Comparison of ENCODE assay signal across 11 cellular contexts in the genomic region with DNA sequence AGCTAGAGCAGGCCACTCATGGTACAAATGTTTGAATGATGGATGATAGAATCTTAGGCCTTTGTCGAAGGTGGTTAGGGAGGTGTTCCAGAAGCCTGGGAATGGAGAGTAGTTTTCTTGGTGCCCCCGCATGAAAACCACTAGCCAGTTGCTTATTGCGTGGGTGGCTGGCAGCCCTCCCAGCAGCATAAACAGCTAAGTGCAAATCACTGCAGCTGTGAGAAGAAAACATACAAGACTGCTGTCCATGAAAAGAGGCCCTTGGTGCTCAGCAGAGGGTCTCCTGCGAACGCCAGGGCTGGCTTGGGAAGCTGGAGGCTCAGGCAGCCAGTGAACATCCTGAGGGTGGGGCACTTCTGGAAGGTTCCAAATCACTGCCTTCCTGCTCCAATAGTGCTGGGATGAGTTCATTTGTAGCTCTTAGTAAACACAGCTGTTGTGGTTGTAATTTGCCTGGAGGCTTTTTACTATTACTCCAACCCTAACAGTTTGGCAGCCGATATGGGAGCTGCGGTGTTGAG.
DNase-seq lines count a peak whose midpoint lies in the region; ATAC-seq and TF ChIP-seq lines count a peak whose summit lies in the region.
"Had no signal": no experiment of that assay in that cellular context is flagged by ENCODE, and none has a peak within 500 bp of the region (broad histone marks: within the 10 kb centered on the region; RNA-seq: fewer than 3 reads in every experiment).

No MANE protein-coding gene starts in this region.

- H3K4me1 ChIP-seq in breast epithelium = peaks cover 4 to 10% of the 10 kb centered on the region in 2 donors

- intact Hi-C loops in breast epithelium (cut with DNase I; ENCODE audit: low total_unique reads) = no loop called here

- H3K27ac ChIP-seq in breast epithelium = peak overlapping the region; percentile 10 to 60
- H3K27ac ChIP-seq in layer of hippocampus (ENCODE audit: low read depth, low read length) = peak overlapping the region; percentile 60
- H3K27ac ChIP-seq: adrenal gland, VCaP had no signal

- H3K9me3 ChIP-seq in breast epithelium = no peaks in the 10 kb centered on the region
- H3K9me3 ChIP-seq: adrenal gland had no signal

- no peak overlapping the region for H3K4me3 ChIP-seq in breast epithelium
- H3K4me3 ChIP-seq: adrenal gland had no signal

- H3K27me3 ChIP-seq in breast epithelium (no peaks in the 10 kb centered on the region), layer of hippocampus (ENCODE audit: control insufficient read depth, insufficient read depth, low read length) (no peaks in the 10 kb centered on the region)
- H3K27me3 ChIP-seq: adrenal gland had no signal

- no peak for ATAC-seq in HG03460 (IDR thresholded peaks at IDR 0.05; ENCODE audit: unreplicated experiment)

- TF ChIP-seq CTCF in breast epithelium (IDR thresholded peaks at IDR 0.05) = no peak

- TF ChIP-seq POLR2A in breast epithelium (IDR thresholded peaks at IDR 0.05) = no peak

- DNase-seq in NCI-H345 (lab: John Stamatoyannopoulos, UW) (peak; percentile 69), NCI-H345 treated with DMSO at 0.1 percent for 48 hours (lab: John Stamatoyannopoulos, UW; ENCODE audit: unreplicated experiment) (no peak), breast epithelium (ENCODE audit: low spot score in 2 of 2) (no peak), NCI-H510A treated with DMSO at 0.1 percent for 48 hours (lab: John Stamatoyannopoulos, UW) (no peak), T-helper 2 cell (no peak), Kasumi-1 (lab: John Stamatoyannopoulos, UW) (no peak)
- DNase-seq: adrenal gland, NCI-H1436 had no signal

- H3K36me3 ChIP-seq in breast epithelium = no peaks in the 10 kb centered on the region
- H3K36me3 ChIP-seq: adrenal gland had no signal
